ENCODE assay signal across 25 cellular contexts in genomic region chr12:44036875-44037443, GRCh38.
"Had no signal": no experiment of that assay in that cellular context is flagged by ENCODE, and none has a peak within 500 bp of the region (broad histone marks: within the 10 kb centered on the region; RNA-seq: fewer than 3 reads in every experiment).

No MANE protein-coding gene starts in this region.

- DNase-seq: colonic mucosa; cortex of kidney; dermis blood vessel endothelial cell; dorsolateral prefrontal cortex; effector CD4-positive, alpha-beta T cell; effector CD8-positive, alpha-beta T cell; effector memory CD4-positive, alpha-beta T cell; effector memory CD8-positive, alpha-beta T cell; endodermal cell; erythroblast; esophagus squamous epithelium; foreskin fibroblast; foreskin keratinocyte; foreskin melanocyte; gastrocnemius medialis; glutamatergic neuron; head of caudate nucleus; heart left ventricle; heart right ventricle had no signal

- H3K27me3 Mint-ChIP-seq: dendritic cell treated with granulocyte-macrophage colony-stimulating factor and Interleukin-4, amounts not matched to agents 40 ng/mL and 50 ng/mL, for 4 days; effector memory CD8-positive, alpha-beta T cell had no signal

- H3K4me3 Mint-ChIP-seq: dendritic cell treated with granulocyte-macrophage colony-stimulating factor and Interleukin-4, amounts not matched to agents 40 ng/mL and 50 ng/mL, for 4 days; effector memory CD8-positive, alpha-beta T cell; endodermal cell had no signal

- H3K4me1 Mint-ChIP-seq: endodermal cell had no signal

- H3K4me3 ChIP-seq: colonic mucosa, coronary artery, dorsolateral prefrontal cortex, esophagus muscularis mucosa, esophagus squamous epithelium, gastrocnemius medialis, gastroesophageal sphincter, heart left ventricle, heart right ventricle had no signal

- ATAC-seq: effector memory CD8-positive, alpha-beta T cell; esophagus mucosa; foreskin keratinocyte; gastrocnemius medialis; gastroesophageal sphincter had no signal

- H3K27ac Mint-ChIP-seq: dendritic cell treated with granulocyte-macrophage colony-stimulating factor and Interleukin-4, amounts not matched to agents 40 ng/mL and 50 ng/mL, for 4 days; endodermal cell had no signal

- H3K27me3 ChIP-seq: colonic mucosa, dorsolateral prefrontal cortex, esophagus muscularis mucosa, esophagus squamous epithelium, foreskin keratinocyte, gastrocnemius medialis, gastroesophageal sphincter, heart left ventricle, heart right ventricle had no signal

- H3K9me3 Mint-ChIP-seq: effector memory CD8-positive, alpha-beta T cell had no signal

- H3K9me3 ChIP-seq: colonic mucosa, esophagus muscularis mucosa, esophagus squamous epithelium, gastrocnemius medialis, gastroesophageal sphincter had no signal

- H3K27ac ChIP-seq: colonic mucosa, coronary artery, dorsolateral prefrontal cortex, epithelial cell of prostate, esophagus muscularis mucosa, esophagus squamous epithelium, foreskin keratinocyte, gastrocnemius medialis, gastroesophageal sphincter, heart left ventricle, heart right ventricle had no signal

- H3K36me3 ChIP-seq: colonic mucosa, esophagus muscularis mucosa, gastrocnemius medialis, gastroesophageal sphincter, heart right ventricle had no signal

- H3K4me1 ChIP-seq: colonic mucosa, esophagus muscularis mucosa, esophagus squamous epithelium, gastroesophageal sphincter, heart left ventricle, heart right ventricle had no signal
